ENCODE assay signal across 6 cellular contexts in the genomic region with DNA sequence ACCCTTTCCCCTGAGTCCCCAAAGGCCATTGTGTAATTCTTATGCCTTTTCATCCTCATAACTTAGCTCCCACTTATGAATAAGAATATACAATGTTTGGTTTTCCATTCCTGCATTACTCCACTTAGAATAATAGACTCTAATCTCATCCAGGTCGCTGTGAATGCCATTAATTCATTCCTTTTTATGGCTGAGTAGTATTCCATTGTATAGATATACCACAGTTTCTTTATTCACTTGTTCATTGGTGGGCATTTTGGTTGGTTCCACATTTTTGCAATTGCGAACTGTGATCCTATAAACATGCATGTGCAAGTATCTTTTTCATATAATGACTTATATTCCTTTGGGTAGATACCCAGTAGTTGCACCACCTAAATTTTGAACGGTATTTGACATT.
"Had no signal": no experiment of that assay in that cellular context is flagged by ENCODE, and none has a peak within 500 bp of the region (broad histone marks: within the 10 kb centered on the region; RNA-seq: fewer than 3 reads in every experiment).

No MANE protein-coding gene starts in this region.

- DNase-seq: IMR-90, KBM-7 had no signal

- H3K36me3 Mint-ChIP-seq: IgD-negative memory B cell had no signal

- H3K4me3 ChIP-seq: K562 had no signal

- H3K4me3 Mint-ChIP-seq: IgD-negative memory B cell had no signal

- ATAC-seq: HepG2, K562 had no signal

- H3K27me3 Mint-ChIP-seq: IgD-negative memory B cell had no signal

- H3K27ac ChIP-seq: HL-60 had no signal

- H3K4me1 Mint-ChIP-seq: IgD-negative memory B cell had no signal

- H3K27ac Mint-ChIP-seq: IgD-negative memory B cell had no signal
